In genomic region chr1:3900150-3900968, GRCh38 we compare ENCODE assay signal across 8 cellular contexts. TPM values are rescaled to one million over a fixed set of nuclear protein-coding genes. Genes with fewer than 3 reads are reported as not detected.
DNase-seq lines count a peak whose midpoint lies in the region; ATAC-seq and TF ChIP-seq lines count a peak whose summit lies in the region.

C1orf174 (minus strand) TSS chr1:3900272; CDS start chr1:3900186, 86 bp downstream.

- DNase-seq in Ammon's horn (ENCODE audit: low spot score) (peak; percentile 99), GM19238 (ENCODE audit: insufficient read length, low spot score) (peak; percentile 85), NCI-H69 (lab: John Stamatoyannopoulos, UW) (peak; percentile 97), coronary artery (ENCODE audit: low spot score) (peak; percentile 99), left colon (peak; percentile 95 to 96)
- DNase-seq in activated CD4-positive, alpha-beta T cell treated with anti-CD3 and anti-CD28 coated beads, Interleukin-2, amount 10 ng/mL, durations not matched to agents 7 days and 5 days = peak; percentile 95
- peak; percentile 92 for DNase-seq in stimulated activated CD4-positive, alpha-beta T cell treated with anti-CD3 and anti-CD28 coated beads, Interleukin-1b, Interleukin-23, amount 100 ng/mL, for 48 hours

- H3K4me3 ChIP-seq in coronary artery = peak within 1 kb of the TSS; percentile 96

- no peaks in the 10 kb centered on the region for H3K27me3 Mint-ChIP-seq in activated CD4-positive, alpha-beta T cell treated with anti-CD3 and anti-CD28 coated beads, Interleukin-2, amount 10 ng/mL, durations not matched to agents 7 days and 5 days

- peak within 1 kb of the TSS; percentile 90 for H3K4me3 Mint-ChIP-seq in activated CD4-positive, alpha-beta T cell treated with anti-CD3 and anti-CD28 coated beads, Interleukin-2, amount 10 ng/mL, durations not matched to agents 7 days and 5 days

- H3K4me1 Mint-ChIP-seq in activated CD4-positive, alpha-beta T cell treated with anti-CD3 and anti-CD28 coated beads, Interleukin-2, amount 10 ng/mL, durations not matched to agents 7 days and 5 days = peaks cover 54% of the 10 kb centered on the region

- H3K27ac Mint-ChIP-seq in activated CD4-positive, alpha-beta T cell treated with anti-CD3 and anti-CD28 coated beads, Interleukin-2, amount 10 ng/mL, durations not matched to agents 7 days and 5 days = peak within 1 kb of the TSS; percentile 98

- POLR2A ChIA-PET in activated CD4-positive, alpha-beta T cell treated with anti-CD3 and anti-CD28 coated beads, Interleukin-2, amount 10 ng/mL, durations not matched to agents 7 days and 5 days (lab: Charles Lee) = no interaction called here

- ATAC-seq in HG03442 (IDR thresholded peaks at IDR 0.05; ENCODE audit: unreplicated experiment) (peak; percentile 63), left colon (peak; percentile 79)

- peak within 1 kb of the TSS; percentile 83 to 99 for H3K27ac ChIP-seq in coronary artery

- CTCF ChIA-PET in activated CD4-positive, alpha-beta T cell treated with anti-CD3 and anti-CD28 coated beads, Interleukin-2, amount 10 ng/mL, durations not matched to agents 7 days and 5 days (lab: Charles Lee) = interaction anchor here (1.0 kb wide), 2 partner anchors 16 to 32 kb away, joined by 3 to 5 read pairs; no protein-coding TSS in a partner anchor

- peaks cover 14% of the 10 kb centered on the region for H3K9me3 Mint-ChIP-seq in activated CD4-positive, alpha-beta T cell treated with anti-CD3 and anti-CD28 coated beads, Interleukin-2, amount 10 ng/mL, durations not matched to agents 7 days and 5 days

- intact Hi-C loops in left colon (cut with DNase I, micrococcal nuclease) = no loop called here

- H3K36me3 Mint-ChIP-seq in activated CD4-positive, alpha-beta T cell treated with anti-CD3 and anti-CD28 coated beads, Interleukin-2, amount 10 ng/mL, durations not matched to agents 7 days and 5 days (ENCODE audit: low read depth) = peaks cover 21% of the 10 kb centered on the region

- no peak for TF ChIP-seq CTCF in coronary artery (IDR thresholded peaks at IDR 0.05)

RNA-seq across cellular contexts. Expression of gene C1orf174, which starts in this region (rescaled TPM):
- 10 to 100 TPM; 29.4 to 31.1 TPM for total RNA-seq in activated CD4-positive, alpha-beta T cell treated with anti-CD3 and anti-CD28 coated beads, Interleukin-2, amount 10 ng/mL, durations not matched to agents 7 days and 5 days
- 10 to 100 TPM; 17.1 to 22.3 TPM for total RNA-seq in left colon

Comparison
In these comparisons a context has a peak if more than half of its experiments do, and no peak if none do; other contexts are left out.
1. Peak in every context shown above with its lines: DNase-seq, ATAC-seq, H3K4me3 ChIP-seq and H3K27ac ChIP-seq.